8 cellular contexts compared by ENCODE assay signal in genomic region chr1:24705260-24706073, GRCh38. TPM values are rescaled to one million over a fixed set of nuclear protein-coding genes. Genes with fewer than 3 reads are reported as not detected.
DNase-seq lines count a peak whose midpoint lies in the region; ATAC-seq, FAIRE-seq and TF ChIP-seq lines count a peak whose summit lies in the region.

No MANE protein-coding gene starts in this region.

- peak; percentile 69 for FAIRE-seq in GM12878 (lab: Jason Lieb, UNC)

- H3K9me3 ChIP-seq in NT2/D1 (ENCODE audit: insufficient read depth, low read length): no peaks in the 10 kb centered on the region
- H3K9me3 ChIP-seq in GM12878 (replicated peaks; ENCODE audit: control insufficient read depth, insufficient read depth, low read length): no peaks in the 10 kb centered on the region
- no peaks in the 10 kb centered on the region for H3K9me3 ChIP-seq in hepatocyte (ENCODE audit: low read depth)
- H3K9me3 ChIP-seq in prostate gland: no peaks in the 10 kb centered on the region

- H3K27me3 ChIP-seq in NT2/D1 (ENCODE audit: insufficient read depth, insufficient read length): no peaks in the 10 kb centered on the region
- no peaks in the 10 kb centered on the region for H3K27me3 ChIP-seq in GM12878 (replicated peaks in 1 of 2; ENCODE audit: control insufficient read depth in 2 of 2, insufficient read depth in 2 of 2, low read length in 1 of 2)
- no peaks in the 10 kb centered on the region for H3K27me3 ChIP-seq in hepatocyte
- no peaks in the 10 kb centered on the region for H3K27me3 ChIP-seq in prostate gland (replicated peaks; ENCODE audit: insufficient read depth)

- SMC1A ChIA-PET in GM12878 (lab: Charles Lee; ENCODE audit: uncharacterized antibody, unreplicated experiment): interaction anchor here (0.7 to 4.5 kb wide), 10 partner anchors 10 to 125 kb away, joined by 3 to 26 read pairs (median 5); partner anchors contain the start of gene CLIC4

- H4K20me1 ChIP-seq in GM12878 (ENCODE audit: control insufficient read depth, insufficient read depth) (no peaks in the 10 kb centered on the region), hepatocyte (ENCODE audit: insufficient read depth, poor library complexity, severe bottlenecking) (no peaks in the 10 kb centered on the region)

- RAD21 ChIA-PET in GM12878 (lab: Charles Lee; ENCODE audit: unreplicated experiment): interaction anchor here (0.7 to 2.4 kb wide), 8 partner anchors 9 to 130 kb away, joined by 3 to 12 read pairs (median 6); partner anchors contain the start of gene CLIC4

- H3K4me3 ChIP-seq in NT2/D1 (ENCODE audit: insufficient read length, low read depth) (peak overlapping the region; percentile 9), GM12878 (peak overlapping the region; percentile 8; the same call in 1 of the 2 replicates), hepatocyte (no peak overlapping the region), prostate gland (peak overlapping the region; percentile 5 to 28)

- CTCF ChIA-PET in GM12878 (lab: Yijun Ruan, JAX): interaction anchor here (0.6 to 2.5 kb wide), 6 partner anchors 17 to 799 kb away, joined by 3 to 10 read pairs (median 4); partner anchors contain the start of gene CLIC4

- intact Hi-C loops in GM12878 (cut with micrococcal nuclease; ENCODE audit: unreplicated experiment) (loop anchor here (1.0 kb wide), 1 partner anchor 40 kb away; the partner anchor contains the start of gene CLIC4), prostate gland (cut with DNase I) (no loop called here)

- no peak for TF ChIP-seq RAD21 in GM12878 (IDR thresholded peaks at IDR 0.05; ENCODE audit: insufficient read depth, low read depth, low read length)

- H3K9ac ChIP-seq in NT2/D1 (ENCODE audit: insufficient read length, low read depth) (peak overlapping the region; percentile 37), GM12878 (ENCODE audit: control insufficient read depth, insufficient read depth, low read length) (no peak overlapping the region)

- H3K4me2 ChIP-seq in GM12878 (ENCODE audit: control insufficient read depth, insufficient read depth): peak overlapping the region; percentile 52; the same call in 1 of the 2 replicates
- peak overlapping the region; percentile 71 for H3K4me2 ChIP-seq in hepatocyte

- H3K4me1 ChIP-seq in NT2/D1 (ENCODE audit: insufficient read depth, insufficient read length) (peaks cover 23% of the 10 kb centered on the region), GM12878 (ENCODE audit: control insufficient read depth, insufficient read depth, low read length) (peaks cover 3% of the 10 kb centered on the region), hepatocyte (ENCODE audit: insufficient read depth) (peaks cover 12% of the 10 kb centered on the region), prostate gland (replicated peaks) (no peaks in the 10 kb centered on the region)

- no peak for TF ChIP-seq EP300 in GM12878 (IDR thresholded peaks at IDR 0.05; ENCODE audit: borderline replicate concordance in 1 of 2, control insufficient read depth in 1 of 2, low read depth in 2 of 2, low read length in 2 of 2)

- peak overlapping the region; percentile 33 for H2AFZ ChIP-seq in GM12878 (ENCODE audit: control insufficient read depth, low read depth, low read length)
- peak overlapping the region; percentile 54 for H2AFZ ChIP-seq in hepatocyte

- H3K27ac ChIP-seq in GM12878 (ENCODE audit: control insufficient read depth, insufficient read depth) (no peak overlapping the region), hepatocyte (peak overlapping the region; percentile 89), prostate gland (peak overlapping the region; percentile 72 to 78)

- TF ChIP-seq CTCF in GM12878 (IDR thresholded peaks at IDR 0.05 in 2 of 3, conservative IDR thresholded peaks at IDR 0.05 in 1 of 3; ENCODE audit: control insufficient read depth in 2 of 3, extremely low read depth in 1 of 3, insufficient read depth in 1 of 3, low read depth in 3 of 3, low read length in 3 of 3): no peak
- no peak for TF ChIP-seq CTCF in hepatocyte (IDR thresholded peaks at IDR 0.05; ENCODE audit: poor library complexity)
- TF ChIP-seq CTCF in prostate gland (IDR thresholded peaks at IDR 0.05): peak in 2 of 4 experiments; percentile 21 to 35

- no peaks in the 10 kb centered on the region for H3K9me2 ChIP-seq in hepatocyte (replicated peaks; ENCODE audit: insufficient read depth)

- ATAC-seq in GM12878 (peak; percentile 99), HG02678 (IDR thresholded peaks at IDR 0.05; ENCODE audit: unreplicated experiment) (no peak), GM19035 (IDR thresholded peaks at IDR 0.05; ENCODE audit: unreplicated experiment) (no peak)

- no TSS peak for BruUV-seq in GM12878 (replicated peaks; lab: Mats Ljungman, UMichigan)

- H3K36me3 ChIP-seq in NT2/D1 (ENCODE audit: insufficient read depth, insufficient read length, low read length) (no peaks in the 10 kb centered on the region), GM12878 (ENCODE audit: control insufficient read depth in 2 of 2, insufficient read depth in 2 of 2, low read length in 1 of 2) (no peaks in the 10 kb centered on the region), hepatocyte (replicated peaks; ENCODE audit: insufficient read depth, low read depth) (no peaks in the 10 kb centered on the region), prostate gland (no peaks in the 10 kb centered on the region)

- in situ Hi-C loops in GM12878 (cut with MboI): no loop called here

- DNase-seq in GDM1 (lab: John Stamatoyannopoulos, UW) (peak; percentile 32), HT1080 (ENCODE audit: low read depth) (peak; percentile 100), NT2/D1 (ENCODE audit: low read depth, low spot score) (peak; percentile 89), GM12878 (ENCODE audit: low read depth, low spot score) (peak; percentile 82), hepatocyte (ENCODE audit: low spot score) (peak; percentile 94), prostate gland (ENCODE audit: low spot score) (peak; percentile 87)

- POLR2A ChIA-PET in GM12878 (lab: Charles Lee): interaction anchor here (0.6 to 2.0 kb wide), 8 partner anchors 11 to 131 kb away, joined by 3 to 14 read pairs (median 4); no protein-coding TSS in a partner anchor

- TF ChIP-seq POLR2A in GM12878 (IDR thresholded peaks at IDR 0.05; ENCODE audit: low read depth, low read length): no peak
- no peak for TF ChIP-seq POLR2A in prostate gland (IDR thresholded peaks at IDR 0.05)

- WGBS in GM12878 (ENCODE audit: insufficient coverage, insufficient replicate concordance, low lambda C conversion rate, missing lambda C conversion rate): 57% methylated on average over 18 of the region's 18 CpGs
- WGBS in hepatocyte (ENCODE audit: low lambda C conversion rate, missing lambda C conversion rate): 28% methylated on average over 18 of the region's 18 CpGs
- WGBS in prostate gland: 11% methylated on average over 18 of the region's 18 CpGs

- H3K79me2 ChIP-seq in GM12878 (ENCODE audit: control insufficient read depth, insufficient read depth, low read length) (no peaks in the 10 kb centered on the region), hepatocyte (no peaks in the 10 kb centered on the region)

TF ChIP-seq in GM12878, 131 proteins besides CTCF, POLR2A, EP300 and RAD21 (continues in another document):
- TF ChIP-seq MTA3 (IDR thresholded peaks at IDR 0.05; ENCODE audit: borderline replicate concordance, low read length) (no peak), ZSCAN29 (IDR thresholded peaks at IDR 0.05) (no peak), RFX5 (IDR thresholded peaks at IDR 0.05; ENCODE audit: low read depth, low read length) (no peak), MYB (IDR thresholded peaks at IDR 0.05; ENCODE audit: borderline replicate concordance, low read depth, low read length) (no peak), BACH1 (IDR thresholded peaks at IDR 0.05; ENCODE audit: borderline replicate concordance) (no peak), POLR2AphosphoS5 (IDR thresholded peaks at IDR 0.05; ENCODE audit: low read length) (no peak)

RNA-seq across cellular contexts. Expression of gene CLIC4, which starts 39.8 kb away (rescaled TPM):
- total RNA-seq in HT1080 (2014; rRNA removed; shearing (Covaris generic)): 108 and 122 TPM in 2 replicates
- polyA plus RNA-seq in HT1080 (2015; cell fraction: cytosol; rRNA removed): 303 and 386 TPM in 2 replicates
- 218 and 228 TPM in 2 replicates for polyA plus RNA-seq in HT1080 (2015; cell fraction: nucleus; rRNA removed)
- total RNA-seq in GM12878 (2013; cell fraction: nucleolus; rRNA removed): 47.2 and 52.6 TPM in 2 replicates
- total RNA-seq in GM12878 (2014; rRNA removed) (58.7 and 75.0 TPM in 2 replicates), GM12878 (2014; rRNA removed; fragmentation: Illumina TruSeq; extraction: Trizol) (79.4 and 81.4 TPM in 2 replicates), GM12878 (2021) (107 and 112 TPM in 2 replicates), hepatocyte (233 and 259 TPM in 2 replicates), prostate gland (100 to 1,000 TPM in 1 of 2 donors, 10 to 100 TPM in 1; 77.2 to 124 TPM)
- polyA plus RNA-seq in GM12878 (2011; ENCODE audit: low read depth): 17.7 TPM
- polyA plus RNA-seq in GM12878 (2011; rRNA removed) (50.2 and 59.5 TPM in 2 replicates), GM12878 (2014; fragmentation: Illumina TruSeq; extraction: Trizol) (92.6 and 119 TPM in 2 replicates), GM12878 (2014; fragmentation: Nextera tagmentation; extraction: Ambion mirVana) (10 to 100 TPM; 20.4 to 26.5 TPM), GM12878 (2014; rRNA removed) (44.1 and 59.9 TPM in 2 replicates), GM12878 (2016; fragmentation: Nextera tagmentation; extraction: Ambion mirVana) (100 to 1,000 TPM in 1 of 2 experiments, 10 to 100 TPM in 1; 97.9 to 102 TPM), hepatocyte (119 and 146 TPM in 2 replicates)
- polyA plus RNA-seq in GM12878 (2011; cell fraction: cytosol; rRNA removed): 24.1 and 32.8 TPM in 2 replicates
- 18.8 and 20.0 TPM in 2 replicates for polyA plus RNA-seq in GM12878 (2011; cell fraction: nucleus; rRNA removed)
- polyA plus RNA-seq in GM12878 (2012): 35.1 and 43.5 TPM in 2 replicates
- 17.1 and 23.8 TPM in 2 replicates for polyA minus RNA-seq in GM12878 (2011; rRNA and poly(A)+ RNA removed)
- polyA minus RNA-seq in GM12878 (2011; cell fraction: cytosol; rRNA and poly(A)+ RNA removed): 18.4 and 21.4 TPM in 2 replicates
- polyA minus RNA-seq in GM12878 (2011; cell fraction: nucleus; rRNA and poly(A)+ RNA removed): 10.4 and 16.9 TPM in 2 replicates

Comparison
In these comparisons a context has a peak if more than half of its experiments do, and no peak if none do; other contexts are left out.
1. DNase-seq: peak in every context shown above with its lines; median percentile 100 in HT1080; 94 in hepatocyte; 89 in NT2/D1; 87 in prostate gland; 82 in GM12878; 32 in GDM1.